In the genomic region with DNA sequence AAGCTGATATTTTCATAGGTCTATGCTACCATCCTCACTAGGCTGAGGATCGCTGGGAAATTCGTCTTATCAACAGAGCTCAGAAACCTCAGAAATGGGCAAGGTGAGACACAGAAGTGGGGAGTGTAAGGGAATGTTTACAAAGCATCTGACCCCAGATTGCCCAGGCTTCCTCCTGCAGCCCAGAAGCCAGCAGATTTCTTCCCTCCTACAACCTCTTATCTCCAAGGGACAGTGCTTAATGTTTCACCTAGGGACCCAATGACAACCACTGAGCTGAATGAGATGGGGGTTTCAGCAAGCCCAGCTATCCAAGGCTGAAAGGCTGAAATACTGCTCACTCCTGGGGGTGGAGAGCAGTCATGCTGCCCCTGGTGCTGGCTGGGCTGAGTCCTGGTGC, we compare ENCODE assay signal across 25 cellular contexts.
"Had no signal": no experiment of that assay in that cellular context is flagged by ENCODE, and none has a peak within 500 bp of the region (broad histone marks: within the 10 kb centered on the region; RNA-seq: fewer than 3 reads in every experiment).

No MANE protein-coding gene starts in this region.

- H3K9ac ChIP-seq: neural progenitor cell had no signal

- H3K9me3 Mint-ChIP-seq: activated naive CD4-positive, alpha-beta T cell treated with anti-CD3 and anti-CD28 coated beads, Interleukin-2, amount 50 U/mL, for 72 hours; activated T-cell treated with anti-CD3 and anti-CD28 coated beads, Interleukin-2, amount 50 U/mL, for 24 hours; activated T-helper 17 cell treated with anti-CD3 and anti-CD28 coated beads, Interleukin-2, amount 50 U/mL, for 72 hours; neural progenitor cell had no signal

- H3K36me3 ChIP-seq: ascending aorta, brain microvascular endothelial cell, neural progenitor cell, sigmoid colon, uterus, WERI-Rb-1 had no signal

- H3K27ac Mint-ChIP-seq: activated naive CD4-positive, alpha-beta T cell treated with anti-CD3 and anti-CD28 coated beads, Interleukin-2, amount 50 U/mL, for 72 hours; activated T-cell treated with anti-CD3 and anti-CD28 coated beads, Interleukin-2, amount 50 U/mL, for 24 hours; T-helper 17 cell had no signal

- H3K79me2 ChIP-seq: hepatocyte had no signal

- H3K27me3 ChIP-seq: ascending aorta, brain microvascular endothelial cell, hepatocyte, neural progenitor cell, sigmoid colon, testis, uterus had no signal

- DNase-seq: activated T-cell treated with anti-CD3 and anti-CD28 coated beads, Interleukin-2, amount 50 U/mL, for 24 hours; brain microvascular endothelial cell; central memory CD4-positive, alpha-beta T cell; dermis blood vessel endothelial cell; effector memory CD4-positive, alpha-beta T cell; glutamatergic neuron; mesendoderm; posterior cingulate gyrus; sigmoid colon; stimulated activated CD4-positive, alpha-beta T cell treated with anti-CD3 and anti-CD28 coated beads, Interleukin-2, amount 100 ng/mL, for 48 hours; stimulated activated CD8-positive, alpha-beta memory T cell treated with anti-CD3 and anti-CD28 coated beads, Interleukin-4, amount 100 ng/mL, for 48 hours; stimulated activated naive B cell treated with anti-CD40 and anti-IgM and Interleukin-4, amounts not matched to agents 10 μg/mL and 1 μg/mL and 100 μg/mL, for 72 hours; T-helper 17 cell; testis; trophoblast cell; uterus; WERI-Rb-1 had no signal

- H2AFZ ChIP-seq: hepatocyte, neural progenitor cell had no signal

- H3K9me3 ChIP-seq: ascending aorta, mucosa of descending colon, sigmoid colon, testis, uterus had no signal

- H3K4me3 Mint-ChIP-seq: activated T-cell treated with anti-CD3 and anti-CD28 coated beads, Interleukin-2, amount 50 U/mL, for 24 hours; activated T-helper 17 cell treated with anti-CD3 and anti-CD28 coated beads, Interleukin-2, amount 50 U/mL, for 72 hours; neural progenitor cell; stimulated activated naive B cell treated with anti-CD40 and anti-IgM and Interleukin-4, amounts not matched to agents 10 μg/mL and 1 μg/mL and 100 μg/mL, for 72 hours; T-helper 17 cell had no signal

- H3K4me1 Mint-ChIP-seq: activated T-helper 17 cell treated with anti-CD3 and anti-CD28 coated beads, Interleukin-2, amount 50 U/mL, for 72 hours had no signal

- ATAC-seq: activated naive CD4-positive, alpha-beta T cell treated with anti-CD3 and anti-CD28 coated beads, Interleukin-2, amount 50 U/mL, for 72 hours; activated T-helper 17 cell treated with anti-CD3 and anti-CD28 coated beads, Interleukin-2, amount 50 U/mL, for 72 hours; esophagus mucosa; mucosa of descending colon; T-helper 17 cell had no signal

- H3K4me2 ChIP-seq: hepatocyte, neural progenitor cell, smooth muscle cell had no signal

- H3K4me3 ChIP-seq: ascending aorta, hepatocyte, mucosa of descending colon, neural progenitor cell, sigmoid colon, smooth muscle cell, testis, uterus had no signal

- H3K4me1 ChIP-seq: ascending aorta, testis, uterus had no signal

- H3K27ac ChIP-seq: ascending aorta, brain microvascular endothelial cell, hepatocyte, neural progenitor cell, sigmoid colon, testis, uterus, WERI-Rb-1 had no signal

- H3K27me3 Mint-ChIP-seq: activated T-cell treated with anti-CD3 and anti-CD28 coated beads, Interleukin-2, amount 50 U/mL, for 24 hours; activated T-helper 17 cell treated with anti-CD3 and anti-CD28 coated beads, Interleukin-2, amount 50 U/mL, for 72 hours; stimulated activated naive B cell treated with anti-CD40 and anti-IgM and Interleukin-4, amounts not matched to agents 10 μg/mL and 1 μg/mL and 100 μg/mL, for 72 hours had no signal

- H3K36me3 Mint-ChIP-seq: neural progenitor cell had no signal
